24 cellular contexts compared by ENCODE assay signal in genomic region chr6:45572833-45573232, GRCh38.
A peak's percentile ranks its signal among the peaks of the same experiment; 100 is the strongest.
DNase-seq lines count a peak whose midpoint lies in the region; ATAC-seq and TF ChIP-seq lines count a peak whose summit lies in the region.
"Had no signal": no experiment of that assay in that cellular context is flagged by ENCODE, and none has a peak within 500 bp of the region (broad histone marks: within the 10 kb centered on the region; RNA-seq: fewer than 3 reads in every experiment).

No MANE protein-coding gene starts in this region.

- H3K27ac ChIP-seq in CD4-positive, alpha-beta memory T cell (ENCODE audit: low read depth, low read length): no peak overlapping the region
- H3K27ac ChIP-seq: HL-60, PC-9 had no signal

- CTCF ChIA-PET in activated CD4-positive, alpha-beta T cell treated with anti-CD3 and anti-CD28 coated beads, Interleukin-2, amount 10 ng/mL, durations not matched to agents 7 days and 5 days (lab: Charles Lee): interaction anchor here (1.1 kb wide), 1 partner anchor 14 kb away, joined by 4 read pairs; no protein-coding TSS in a partner anchor
- CTCF ChIA-PET in CD4-positive, alpha-beta memory T cell (lab: Charles Lee; ENCODE audit: partially characterized antibody): interaction anchor here (0.6 to 3.9 kb wide), 6 partner anchors 10 to 431 kb away, joined by 3 to 17 read pairs (median 6); no protein-coding TSS in a partner anchor

- H3K27me3 ChIP-seq in CD4-positive, alpha-beta memory T cell (ENCODE audit: insufficient read depth, low read length): no peaks in the 10 kb centered on the region
- H3K27me3 ChIP-seq: MG63 had no signal

- ATAC-seq in T-helper 17 cell: no peak
- ATAC-seq in natural killer cell: peak in 1 of 3 donors; percentile 24
- ATAC-seq in GM21423 (IDR thresholded peaks at IDR 0.05; ENCODE audit: unreplicated experiment): no peak
- ATAC-seq: K562 had no signal

- peaks cover 10% of the 10 kb centered on the region for H3K9me3 Mint-ChIP-seq in activated CD4-positive, alpha-beta T cell treated with anti-CD3 and anti-CD28 coated beads, Interleukin-2, amount 10 ng/mL, durations not matched to agents 7 days and 5 days
- peaks cover 0 to 3% (median 0%) of the 10 kb centered on the region in 8 donors for H3K9me3 Mint-ChIP-seq in CD4-positive, alpha-beta memory T cell
- no peaks in the 10 kb centered on the region for H3K9me3 Mint-ChIP-seq in natural killer cell

- no peak for TF ChIP-seq CTCF in natural killer cell (IDR thresholded peaks at IDR 0.05)

- no peaks in the 10 kb centered on the region for H3K27me3 Mint-ChIP-seq in activated CD4-positive, alpha-beta T cell treated with anti-CD3 and anti-CD28 coated beads, Interleukin-2, amount 10 ng/mL, durations not matched to agents 7 days and 5 days
- H3K27me3 Mint-ChIP-seq in CD4-positive, alpha-beta memory T cell: no peaks in the 10 kb centered on the region
- H3K27me3 Mint-ChIP-seq in T-helper 17 cell: no peaks in the 10 kb centered on the region
- no peaks in the 10 kb centered on the region for H3K27me3 Mint-ChIP-seq in natural killer cell (ENCODE audit: low read depth in 2 of 2)
- H3K27me3 Mint-ChIP-seq: B cell had no signal

- no peak for DNase-seq in activated CD4-positive, alpha-beta T cell treated with anti-CD3 and anti-CD28 coated beads, Interleukin-2, amount 10 ng/mL, durations not matched to agents 7 days and 5 days
- no peak for DNase-seq in activated CD4-positive, alpha-beta T cell treated with anti-CD3 and anti-CD28 coated beads for 4 hours
- DNase-seq in CD4-positive, alpha-beta memory T cell: no peak
- no peak for DNase-seq in T-helper 17 cell
- DNase-seq in natural killer cell: no peak
- no peak for DNase-seq in NCI-H1092 treated with DMSO at 0.1 percent for 48 hours (lab: John Stamatoyannopoulos, UW)
- DNase-seq: DMS153, GOT3, HCEC 1CT, MG63, NCI-H1092, NCI-H146, NCI-H2029, NCI-H226, NCI-H510A treated with DMSO at 0.1 percent for 48 hours, NCI-H748 treated with DMSO at 0.1 percent for 48 hours, PC-9, RPMI8226, SHP77 had no signal

- POLR2A ChIA-PET in activated CD4-positive, alpha-beta T cell treated with anti-CD3 and anti-CD28 coated beads, Interleukin-2, amount 10 ng/mL, durations not matched to agents 7 days and 5 days (lab: Charles Lee): no interaction called here
- POLR2A ChIA-PET in CD4-positive, alpha-beta memory T cell (lab: Charles Lee; ENCODE audit: partially characterized antibody): interaction anchor here (0.5 to 1.7 kb wide), 4 partner anchors 9 to 93 kb away, joined by 3 to 6 read pairs (median 4); no protein-coding TSS in a partner anchor

- peaks cover 3% of the 10 kb centered on the region for H3K36me3 Mint-ChIP-seq in activated CD4-positive, alpha-beta T cell treated with anti-CD3 and anti-CD28 coated beads, Interleukin-2, amount 10 ng/mL, durations not matched to agents 7 days and 5 days (ENCODE audit: low read depth)
- peaks cover 0 to 7% of the 10 kb centered on the region in 2 donors for H3K36me3 Mint-ChIP-seq in CD4-positive, alpha-beta memory T cell
- H3K36me3 Mint-ChIP-seq in T-helper 17 cell (ENCODE audit: low read depth) (peaks cover 5% of the 10 kb centered on the region), natural killer cell (no peaks in the 10 kb centered on the region)
- H3K36me3 Mint-ChIP-seq: CD14-positive monocyte had no signal

- H3K4me1 Mint-ChIP-seq in activated CD4-positive, alpha-beta T cell treated with anti-CD3 and anti-CD28 coated beads, Interleukin-2, amount 10 ng/mL, durations not matched to agents 7 days and 5 days: peaks cover 29% of the 10 kb centered on the region
- H3K4me1 Mint-ChIP-seq in CD4-positive, alpha-beta memory T cell: peaks cover 17 to 56% (median 41%) of the 10 kb centered on the region in 4 donors
- H3K4me1 Mint-ChIP-seq in T-helper 17 cell: peaks cover 22% of the 10 kb centered on the region
- H3K4me1 Mint-ChIP-seq in natural killer cell: peaks cover 31 to 33% of the 10 kb centered on the region in 2 donors

- no peaks in the 10 kb centered on the region for H3K36me3 ChIP-seq in CD4-positive, alpha-beta memory T cell (ENCODE audit: insufficient read depth, low read length)
- H3K36me3 ChIP-seq: MG63 had no signal

- no peak overlapping the region for H3K4me3 Mint-ChIP-seq in activated CD4-positive, alpha-beta T cell treated with anti-CD3 and anti-CD28 coated beads, Interleukin-2, amount 10 ng/mL, durations not matched to agents 7 days and 5 days
- H3K4me3 Mint-ChIP-seq in CD4-positive, alpha-beta memory T cell: peak overlapping the region in 7 of 8 donors; percentile 19 to 86 (median 63)
- H3K4me3 Mint-ChIP-seq in T-helper 17 cell (peak overlapping the region; percentile 55), natural killer cell (peak overlapping the region; percentile 68)
- H3K4me3 Mint-ChIP-seq: B cell had no signal

- peaks cover 16% of the 10 kb centered on the region for H3K4me1 ChIP-seq in CD4-positive, alpha-beta memory T cell (ENCODE audit: insufficient read depth, low read length)

- H3K9me3 ChIP-seq in CD4-positive, alpha-beta memory T cell (ENCODE audit: control insufficient read depth in 1 of 2, low read length in 2 of 2): no peaks in the 10 kb centered on the region
- no peaks in the 10 kb centered on the region for H3K9me3 ChIP-seq in T-helper 17 cell (ENCODE audit: control insufficient read depth, low read length, poor library complexity, severe bottlenecking)
- H3K9me3 ChIP-seq: MG63 had no signal

- peak overlapping the region; percentile 37 for H3K27ac Mint-ChIP-seq in activated CD4-positive, alpha-beta T cell treated with anti-CD3 and anti-CD28 coated beads, Interleukin-2, amount 10 ng/mL, durations not matched to agents 7 days and 5 days
- H3K27ac Mint-ChIP-seq in CD4-positive, alpha-beta memory T cell: peak overlapping the region in 5 of 7 donors; percentile 29 to 84 (median 58)
- peak overlapping the region; percentile 74 for H3K27ac Mint-ChIP-seq in T-helper 17 cell
- peak overlapping the region; percentile 53 to 72 for H3K27ac Mint-ChIP-seq in natural killer cell
- H3K27ac Mint-ChIP-seq: B cell had no signal

- intact Hi-C loops in CD4-positive, alpha-beta memory T cell (cut with micrococcal nuclease): no loop called here
- intact Hi-C loops in natural killer cell (cut with micrococcal nuclease): no loop called here

- H3K4me3 ChIP-seq in CD4-positive, alpha-beta memory T cell (ENCODE audit: low read length in 2 of 2): no peak overlapping the region
- H3K4me3 ChIP-seq: K562, MG63, PC-9 had no signal
